In the genomic region with DNA sequence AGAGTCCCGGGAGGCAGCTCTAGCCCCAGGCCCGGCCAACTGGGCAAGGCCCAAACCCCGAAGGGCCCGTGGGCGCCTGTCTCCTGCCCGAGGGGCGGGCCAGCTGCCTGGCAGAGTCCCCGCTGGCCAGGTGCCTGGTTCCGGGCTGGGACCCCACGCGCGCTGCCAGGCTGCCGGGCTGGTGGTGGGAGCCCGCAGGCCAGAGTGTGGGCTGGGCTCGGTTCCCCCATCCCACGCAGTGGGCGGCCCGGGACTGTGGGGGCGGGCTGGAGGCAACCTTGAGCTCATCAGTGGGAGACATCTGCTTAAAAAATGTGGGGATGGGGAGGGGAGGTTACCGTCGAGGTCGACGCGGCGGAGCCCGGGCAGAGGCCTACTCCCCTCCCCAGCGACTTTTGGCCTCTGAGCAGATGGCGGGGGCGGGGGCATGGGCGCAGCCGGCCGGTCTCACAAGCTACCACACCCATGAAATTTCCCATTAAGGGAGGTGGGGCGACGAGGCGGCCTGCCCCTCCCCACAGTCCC, we compare ENCODE assay signal across 10 cellular contexts.
DNase-seq lines count a peak whose midpoint lies in the region; ATAC-seq and TF ChIP-seq lines count a peak whose summit lies in the region.
"Had no signal": no experiment of that assay in that cellular context is flagged by ENCODE, and none has a peak within 500 bp of the region (broad histone marks: within the 10 kb centered on the region; RNA-seq: fewer than 3 reads in every experiment).

No MANE protein-coding gene starts in this region.

- peak overlapping the region; percentile 68 for H3K9ac ChIP-seq in NT2/D1 (ENCODE audit: insufficient read length, low read depth)

- H2AFZ ChIP-seq in osteoblast (ENCODE audit: low read length), result peak overlapping the region; percentile 29

- intact Hi-C loops in Right ventricle myocardium superior (cut with DNase I), result no loop called here

- H3K4me2 ChIP-seq in osteoblast (ENCODE audit: insufficient read depth, low read length), result peak overlapping the region; percentile 62

- H3K27me3 ChIP-seq in NT2/D1 (ENCODE audit: insufficient read depth, insufficient read length) (peaks cover 18% of the 10 kb centered on the region), osteoblast (ENCODE audit: insufficient read depth, low read length) (no peaks in the 10 kb centered on the region)

- H3K27ac ChIP-seq in osteoblast (ENCODE audit: low read depth, low read length), result no peak overlapping the region
- H3K27ac ChIP-seq: C4-2B had no signal

- peaks cover 39% of the 10 kb centered on the region for H3K4me1 ChIP-seq in NT2/D1 (ENCODE audit: insufficient read depth, insufficient read length)
- H3K4me1 ChIP-seq in osteoblast (ENCODE audit: insufficient read depth, low read length), result peaks cover 13% of the 10 kb centered on the region

- no peak for TF ChIP-seq CTCF in osteoblast (IDR thresholded peaks at IDR 0.05; ENCODE audit: extremely low read depth, low read depth, low read length)

- H4K20me1 ChIP-seq in osteoblast (ENCODE audit: insufficient read depth, low read length), result peaks cover 20% of the 10 kb centered on the region

- peak; percentile 42 for DNase-seq in COLO668 (lab: John Stamatoyannopoulos, UW; ENCODE audit: unreplicated experiment)
- DNase-seq in NT2/D1 (ENCODE audit: low read depth, low spot score), result peak; percentile 85
- peak; percentile 63 for DNase-seq in Right ventricle myocardium superior
- DNase-seq in osteoblast (ENCODE audit: insufficient read length, low spot score, missing footprints), result peak; percentile 91
- no peak for DNase-seq in islet precursor cell
- no peak for DNase-seq in epidermal melanocyte (ENCODE audit: insufficient read length, low spot score)
- DNase-seq in LoVo (ENCODE audit: low spot score), result no peak
- DNase-seq in NCI-H1930 (lab: John Stamatoyannopoulos, UW), result no peak
- DNase-seq: activated effector memory CD4-positive, alpha-beta T cell treated with Interleukin-2 at 50 U/mL for 16 hours had no signal

- no peaks in the 10 kb centered on the region for H3K36me3 ChIP-seq in NT2/D1 (ENCODE audit: insufficient read depth, insufficient read length, low read length)
- H3K36me3 ChIP-seq in osteoblast (ENCODE audit: insufficient read depth, low read length), result no peaks in the 10 kb centered on the region

- H3K9me3 ChIP-seq in NT2/D1 (ENCODE audit: insufficient read depth, low read length), result no peaks in the 10 kb centered on the region
- no peaks in the 10 kb centered on the region for H3K9me3 ChIP-seq in osteoblast (ENCODE audit: low read depth, low read length)

- no peaks in the 10 kb centered on the region for H3K79me2 ChIP-seq in osteoblast (ENCODE audit: insufficient read depth, low read length)

- H3K4me3 ChIP-seq in NT2/D1 (ENCODE audit: insufficient read length, low read depth) (no peak overlapping the region), osteoblast (ENCODE audit: insufficient read depth, low read length) (peak overlapping the region; percentile 45)

- ATAC-seq in Right ventricle myocardium superior (ENCODE audit: poor library complexity), result peak; percentile 51

Comparison
In these comparisons a context has a peak if more than half of its experiments do, and no peak if none do; other contexts are left out.
1. DNase-seq: peak in COLO668 (single experiment), NT2/D1 (single experiment), Right ventricle myocardium superior (single experiment) and osteoblast (single experiment); none in islet precursor cell (single experiment), epidermal melanocyte (single experiment), LoVo (single experiment) and NCI-H1930 (0 of 2).